In genomic region chr3:114437897-114438296, GRCh38 we compare ENCODE assay signal across 34 cellular contexts.
"Had no signal": no experiment of that assay in that cellular context is flagged by ENCODE, and none has a peak within 500 bp of the region (broad histone marks: within the 10 kb centered on the region; RNA-seq: fewer than 3 reads in every experiment).

No MANE protein-coding gene starts in this region.

- H3K36me3 ChIP-seq: esophagus squamous epithelium, left lung, lower lobe of right lung, neural progenitor cell, sigmoid colon, stomach, suprapubic skin, tibial artery had no signal

- H3K36me3 Mint-ChIP-seq: natural killer cell; neural progenitor cell; stimulated activated effector memory CD8-positive, alpha-beta T cell treated with anti-CD3 and anti-CD28 coated beads, Interleukin-12 subunit alpha, Interleukin-12 subunit beta, amount 100 ng/mL, for 72 hours had no signal

- H3K27ac Mint-ChIP-seq: activated CD4-positive, alpha-beta memory T cell treated with anti-CD3 and anti-CD28 coated beads, Interleukin-2, amount 10 ng/mL, durations not matched to agents 7 days and 5 days; activated CD4-positive, alpha-beta T cell treated with anti-CD3 and anti-CD28 coated beads, Interleukin-2, amount 10 ng/mL, durations not matched to agents 24 days and 14 days; activated T-helper 17 cell treated with anti-CD3 and anti-CD28 coated beads, Interleukin-2, amount 50 U/mL, for 72 hours; natural killer cell; neural progenitor cell; stimulated activated effector memory CD8-positive, alpha-beta T cell treated with anti-CD3 and anti-CD28 coated beads, Interleukin-12 subunit alpha, Interleukin-12 subunit beta, amount 100 ng/mL, for 72 hours had no signal

- H2AFZ ChIP-seq: neural progenitor cell, parathyroid adenoma had no signal

- DNase-seq: activated CD4-positive, alpha-beta memory T cell treated with anti-CD3 and anti-CD28 coated beads, Interleukin-2, amount 10 ng/mL, durations not matched to agents 7 days and 5 days; activated CD4-positive, alpha-beta T cell treated with anti-CD3 and anti-CD28 coated beads, Interleukin-2, amount 10 ng/mL, durations not matched to agents 24 days and 14 days; activated CD4-positive, CD25-positive, alpha-beta regulatory T cell treated with anti-CD3 and anti-CD28 coated beads, Interleukin-2, amount 50 U/mL, for 72 hours; activated gamma-delta T cell treated with Interleukin-2 at 50 U/mL for 16 hours; activated naive CD4-positive, alpha-beta T cell treated with anti-CD3 and anti-CD28 coated beads, Interleukin-2, amount 50 U/mL, for 16 hours; activated T-cell treated with anti-CD3 and anti-CD28 coated beads, Interleukin-2, amount 50 U/mL, for 4 hours; amniotic stem cell; dermis blood vessel endothelial cell; effector CD8-positive, alpha-beta T cell; esophagus squamous epithelium; foreskin melanocyte; left lung; lower lobe of right lung; mesendoderm; natural killer cell; occipital lobe; psoas muscle; sigmoid colon; small intestine; stimulated activated CD4-positive, alpha-beta T cell treated with anti-CD3 and anti-CD28 coated beads, Interleukin-4, amount 100 ng/mL, for 24 hours; stomach; T-helper 9 cell; tibial artery had no signal

- H3K9me3 ChIP-seq: esophagus squamous epithelium, left lung, lower lobe of right lung, psoas muscle, sigmoid colon, stomach, suprapubic skin, tibial artery had no signal

- H3K4me1 Mint-ChIP-seq: activated CD4-positive, alpha-beta memory T cell treated with anti-CD3 and anti-CD28 coated beads, Interleukin-2, amount 10 ng/mL, durations not matched to agents 7 days and 5 days; activated CD4-positive, alpha-beta T cell treated with anti-CD3 and anti-CD28 coated beads, Interleukin-2, amount 10 ng/mL, durations not matched to agents 24 days and 14 days; activated T-helper 17 cell treated with anti-CD3 and anti-CD28 coated beads, Interleukin-2, amount 50 U/mL, for 72 hours; natural killer cell had no signal

- H3K9ac ChIP-seq: neural progenitor cell, parathyroid adenoma had no signal

- ATAC-seq: activated T-cell treated with anti-CD3 and anti-CD28 coated beads, Interleukin-2, amount 50 U/mL, for 4 hours; activated T-helper 17 cell treated with anti-CD3 and anti-CD28 coated beads, Interleukin-2, amount 50 U/mL, for 72 hours; left lung; lower lobe of right lung; natural killer cell; psoas muscle; stimulated activated effector memory CD8-positive, alpha-beta T cell treated with anti-CD3 and anti-CD28 coated beads, Interleukin-12 subunit alpha, Interleukin-12 subunit beta, amount 100 ng/mL, for 72 hours had no signal

- H3K27me3 Mint-ChIP-seq: activated CD4-positive, alpha-beta memory T cell treated with anti-CD3 and anti-CD28 coated beads, Interleukin-2, amount 10 ng/mL, durations not matched to agents 7 days and 5 days; activated T-helper 17 cell treated with anti-CD3 and anti-CD28 coated beads, Interleukin-2, amount 50 U/mL, for 72 hours had no signal

- H3K27ac ChIP-seq: epithelial cell of prostate, esophagus squamous epithelium, left lung, lower lobe of right lung, neural progenitor cell, parathyroid adenoma, psoas muscle, sigmoid colon, stomach, suprapubic skin, tibial artery, VCaP had no signal

- FAIRE-seq: bronchial epithelial cell, colon, endometrium, small intestine, TTC549 had no signal

- H3K27me3 ChIP-seq: esophagus squamous epithelium, left lung, neural progenitor cell, sigmoid colon, stomach, suprapubic skin, tibial artery had no signal

- H3K9me3 Mint-ChIP-seq: activated CD4-positive, alpha-beta memory T cell treated with anti-CD3 and anti-CD28 coated beads, Interleukin-2, amount 10 ng/mL, durations not matched to agents 7 days and 5 days; activated CD4-positive, alpha-beta T cell treated with anti-CD3 and anti-CD28 coated beads, Interleukin-2, amount 10 ng/mL, durations not matched to agents 24 days and 14 days; activated T-cell treated with anti-CD3 and anti-CD28 coated beads, Interleukin-2, amount 50 U/mL, for 4 hours; activated T-helper 17 cell treated with anti-CD3 and anti-CD28 coated beads, Interleukin-2, amount 50 U/mL, for 72 hours; natural killer cell; neural progenitor cell; stimulated activated effector memory CD8-positive, alpha-beta T cell treated with anti-CD3 and anti-CD28 coated beads, Interleukin-12 subunit alpha, Interleukin-12 subunit beta, amount 100 ng/mL, for 72 hours had no signal

- H3K4me3 ChIP-seq: esophagus squamous epithelium, left lung, lower lobe of right lung, neural progenitor cell, psoas muscle, sigmoid colon, stomach, suprapubic skin, tibial artery had no signal

- H3K4me3 Mint-ChIP-seq: activated CD4-positive, alpha-beta memory T cell treated with anti-CD3 and anti-CD28 coated beads, Interleukin-2, amount 10 ng/mL, durations not matched to agents 7 days and 5 days; activated CD4-positive, alpha-beta T cell treated with anti-CD3 and anti-CD28 coated beads, Interleukin-2, amount 10 ng/mL, durations not matched to agents 24 days and 14 days; activated T-cell treated with anti-CD3 and anti-CD28 coated beads, Interleukin-2, amount 50 U/mL, for 4 hours; activated T-helper 17 cell treated with anti-CD3 and anti-CD28 coated beads, Interleukin-2, amount 50 U/mL, for 72 hours; natural killer cell; neural progenitor cell; stimulated activated effector memory CD8-positive, alpha-beta T cell treated with anti-CD3 and anti-CD28 coated beads, Interleukin-12 subunit alpha, Interleukin-12 subunit beta, amount 100 ng/mL, for 72 hours had no signal

- H3K79me2 ChIP-seq: parathyroid adenoma had no signal

- H3K4me2 ChIP-seq: neural progenitor cell had no signal
